In genomic region chr10:88999629-89000028, GRCh38 we compare ENCODE assay signal across 12 cellular contexts. TPM values are rescaled to one million over a fixed set of nuclear protein-coding genes. Genes with fewer than 3 reads are reported as not detected.
A peak's percentile ranks its signal among the peaks of the same experiment; 100 is the strongest.
DNase-seq lines count a peak whose midpoint lies in the region; ATAC-seq and TF ChIP-seq lines count a peak whose summit lies in the region.
"Had no signal": no experiment of that assay in that cellular context is flagged by ENCODE, and none has a peak within 500 bp of the region (broad histone marks: within the 10 kb centered on the region; RNA-seq: fewer than 3 reads in every experiment).

No MANE protein-coding gene starts in this region.

- H3K27me3 ChIP-seq in CD4-positive, alpha-beta memory T cell (ENCODE audit: insufficient read depth, low read length), result no peaks in the 10 kb centered on the region
- no peaks in the 10 kb centered on the region for H3K27me3 ChIP-seq in psoas muscle (ENCODE audit: insufficient read depth in 3 of 3, low read length in 2 of 3)

- peak overlapping the region in 1 of 2 donors; percentile 12 for H3K4me3 ChIP-seq in CD4-positive, alpha-beta memory T cell (ENCODE audit: low read length in 2 of 2)
- peak overlapping the region; percentile 22 for H3K4me3 ChIP-seq in psoas muscle

- H3K4me3 Mint-ChIP-seq in CD4-positive, alpha-beta memory T cell, result peak overlapping the region in 7 of 8 donors; percentile 22 to 88 (median 74)
- H3K4me3 Mint-ChIP-seq in effector memory CD8-positive, alpha-beta T cell, result peak overlapping the region; percentile 81 to 83

- no peak for DNase-seq in CD4-positive, alpha-beta memory T cell
- DNase-seq in M059J (ENCODE audit: low read depth) (peak; percentile 34), psoas muscle (no peak), NCI-H1694 (lab: John Stamatoyannopoulos, UW) (no peak), C1 segment of cervical spinal cord (lab: John Stamatoyannopoulos, UW) (no peak)
- DNase-seq in effector memory CD8-positive, alpha-beta T cell, result no peak
- DNase-seq in stimulated activated naive CD8-positive, alpha-beta T cell treated with anti-CD3 and anti-CD28 coated beads, Interleukin-15, Interleukin-2, amounts not matched to agents 100 U/mL and 50 U/mL, for 24 hours, result no peak
- DNase-seq: naive thymus-derived CD8-positive, alpha-beta T cell; NCI-H510A treated with DMSO at 0.1 percent for 48 hours; stimulated activated CD4-positive, alpha-beta T cell treated with anti-CD3 and anti-CD28 coated beads, Interleukin-1b, Interleukin-23, amount 100 ng/mL, for 48 hours; substantia nigra had no signal

- H3K4me1 Mint-ChIP-seq in CD4-positive, alpha-beta memory T cell, result peaks cover 60 to 93% (median 75%) of the 10 kb centered on the region in 4 donors
- H3K4me1 Mint-ChIP-seq in effector memory CD8-positive, alpha-beta T cell (ENCODE audit: low read depth in 2 of 2), result peaks cover 48 to 73% of the 10 kb centered on the region in 2 donors

- H3K27ac Mint-ChIP-seq in CD4-positive, alpha-beta memory T cell, result peak overlapping the region; percentile 81 to 98 (median 91)
- H3K27ac Mint-ChIP-seq in effector memory CD8-positive, alpha-beta T cell, result peak overlapping the region; percentile 94 to 96

- POLR2A ChIA-PET in CD4-positive, alpha-beta memory T cell (lab: Charles Lee; ENCODE audit: partially characterized antibody), result interaction anchor here (6.2 kb wide), 1 partner anchor 8 kb away, joined by 114 read pairs; the partner anchor contains the start of gene FAS

- CTCF ChIA-PET in CD4-positive, alpha-beta memory T cell (lab: Charles Lee; ENCODE audit: partially characterized antibody), result interaction anchor here (1.2 to 3.2 kb wide), 5 partner anchors 9 to 218 kb away, joined by 4 to 32 read pairs (median 6); partner anchors contain the start of gene FAS

- no peaks in the 10 kb centered on the region for H3K9me3 Mint-ChIP-seq in CD4-positive, alpha-beta memory T cell
- H3K9me3 Mint-ChIP-seq in effector memory CD8-positive, alpha-beta T cell, result no peaks in the 10 kb centered on the region
- H3K9me3 Mint-ChIP-seq: naive thymus-derived CD8-positive, alpha-beta T cell had no signal

- ATAC-seq in effector memory CD8-positive, alpha-beta T cell (replicated peaks), result peak; percentile 17
- ATAC-seq in psoas muscle (no peak), GM19463 (IDR thresholded peaks at IDR 0.05; ENCODE audit: unreplicated experiment) (no peak)
- ATAC-seq in stimulated activated naive CD8-positive, alpha-beta T cell treated with anti-CD3 and anti-CD28 coated beads, Interleukin-15, Interleukin-2, amounts not matched to agents 100 U/mL and 50 U/mL, for 24 hours, result no peak
- ATAC-seq: naive thymus-derived CD8-positive, alpha-beta T cell had no signal

- peaks cover 12 to 22% of the 10 kb centered on the region in 2 donors for H3K36me3 Mint-ChIP-seq in CD4-positive, alpha-beta memory T cell
- H3K36me3 Mint-ChIP-seq in effector memory CD8-positive, alpha-beta T cell (ENCODE audit: insufficient read depth), result peaks cover 42% of the 10 kb centered on the region

- H3K27ac ChIP-seq in CD4-positive, alpha-beta memory T cell (ENCODE audit: low read depth, low read length), result peak overlapping the region; percentile 74
- peak overlapping the region; percentile 26 for H3K27ac ChIP-seq in psoas muscle

- WGBS in psoas muscle, 3 donors, result 33 to 74% (median 40%) methylated on average over 1 of the region's 1 CpG

- no peaks in the 10 kb centered on the region for H3K27me3 Mint-ChIP-seq in CD4-positive, alpha-beta memory T cell
- H3K27me3 Mint-ChIP-seq in effector memory CD8-positive, alpha-beta T cell, result no peaks in the 10 kb centered on the region
- H3K27me3 Mint-ChIP-seq: naive thymus-derived CD8-positive, alpha-beta T cell had no signal

- H3K36me3 ChIP-seq in CD4-positive, alpha-beta memory T cell (ENCODE audit: insufficient read depth, low read length), result peaks cover 7% of the 10 kb centered on the region
- peaks cover 0 to 11% of the 10 kb centered on the region in 2 donors for H3K36me3 ChIP-seq in psoas muscle (ENCODE audit: insufficient read depth in 1 of 2, low read depth in 1 of 2)

- H3K9me3 ChIP-seq in CD4-positive, alpha-beta memory T cell (ENCODE audit: control insufficient read depth in 1 of 2, low read length in 2 of 2), result no peaks in the 10 kb centered on the region
- no peaks in the 10 kb centered on the region for H3K9me3 ChIP-seq in psoas muscle

- no peak for TF ChIP-seq CTCF in psoas muscle (IDR thresholded peaks at IDR 0.05)

- peaks cover 93% of the 10 kb centered on the region for H3K4me1 ChIP-seq in CD4-positive, alpha-beta memory T cell (ENCODE audit: insufficient read depth, low read length)
- H3K4me1 ChIP-seq in psoas muscle, result peaks cover 4% of the 10 kb centered on the region

- intact Hi-C loops in CD4-positive, alpha-beta memory T cell (cut with micrococcal nuclease), result loop anchor here (2.0 to 10.0 kb wide), 5 partner anchors 13 to 805 kb away; partner anchors contain the start of genes IFIT5 and KIF20B
- intact Hi-C loops in psoas muscle (cut with DNase I), result no loop called here

RNA-seq across cellular contexts. Expression of gene FAS, which starts 9.0 kb away (rescaled TPM):
- total RNA-seq in CD4-positive, alpha-beta memory T cell, result 10 to 100 TPM; 42.4 to 44.2 TPM
- polyA plus RNA-seq in CD4-positive, alpha-beta memory T cell, result 10 to 100 TPM; 50.6 to 80.6 TPM
- 11.5 and 21.2 TPM in 2 replicates for total RNA-seq in M059J (2014; rRNA removed; shearing (Covaris generic))
- 1 to 10 TPM; 1.6 to 3.8 (median 2.6) TPM for total RNA-seq in psoas muscle
- polyA plus RNA-seq in psoas muscle, result 1 to 10 TPM; 1.1 to 3.8 (median 1.4) TPM

RNA-seq across cellular contexts. Expression of gene ACTA2, which starts 47.1 kb away (rescaled TPM):
- 10 to 100 TPM in 1 of 2 experiments, 1 to 10 TPM in 1; 9.1 to 13.2 TPM for total RNA-seq in CD4-positive, alpha-beta memory T cell
- 10 to 100 TPM; 10.6 to 12.5 TPM for polyA plus RNA-seq in CD4-positive, alpha-beta memory T cell
- 79.1 and 99.1 TPM in 2 replicates for total RNA-seq in M059J (2014; rRNA removed; shearing (Covaris generic))
- total RNA-seq in psoas muscle, result 10 to 100 TPM; 39.6 to 63.1 (median 53.1) TPM
- polyA plus RNA-seq in psoas muscle, result 10 to 100 TPM; 56.6 to 73.1 (median 65.6) TPM
